19 cellular contexts compared by ENCODE assay signal in genomic region chr11:94825111-94825880, GRCh38. TPM values are rescaled to one million over a fixed set of nuclear protein-coding genes. Genes with fewer than 3 reads are reported as not detected.
DNase-seq lines count a peak whose midpoint lies in the region; TF ChIP-seq lines count a peak whose summit lies in the region.
"Had no signal": no experiment of that assay in that cellular context is flagged by ENCODE, and none has a peak within 500 bp of the region (broad histone marks: within the 10 kb centered on the region; RNA-seq: fewer than 3 reads in every experiment).

No MANE protein-coding gene starts in this region.

- H3K4me1 Mint-ChIP-seq in HFFc6 (ENCODE audit: low read depth) (peaks cover 32% of the 10 kb centered on the region), endodermal cell (peaks cover 16% of the 10 kb centered on the region)
- H3K4me1 Mint-ChIP-seq: B cell, CD14-positive monocyte had no signal

- intact Hi-C loops in sigmoid colon (cut with DNase I): no loop called here

- 86 to 99% methylated on average over 1 to 4 of the region's 4 CpGs for WGBS in endodermal cell (ENCODE audit: insufficient coverage in 1 of 2, insufficient read length in 1 of 2), 2 experiments
- 89 to 92% methylated on average over 4 of the region's 4 CpGs for WGBS in sigmoid colon, 2 donors

- H3K4me3 Mint-ChIP-seq in HFFc6: no peak overlapping the region
- no peak overlapping the region for H3K4me3 Mint-ChIP-seq in endodermal cell
- H3K4me3 Mint-ChIP-seq: B cell, CD14-positive monocyte had no signal

- no peak overlapping the region for H3K27ac ChIP-seq in endodermal cell (ENCODE audit: low read depth, low read length)
- peak overlapping the region in 3 of 4 donors; percentile 15 to 46 (median 35) for H3K27ac ChIP-seq in sigmoid colon

- H3K36me3 ChIP-seq in endodermal cell (ENCODE audit: control insufficient read depth, insufficient read depth, low read length): peaks cover 99% of the 10 kb centered on the region
- H3K36me3 ChIP-seq in sigmoid colon: peaks cover 14 to 85% (median 31%) of the 10 kb centered on the region in 4 donors

- no peak for TF ChIP-seq CTCF in HFFc6 (IDR thresholded peaks at IDR 0.05)
- TF ChIP-seq CTCF in endodermal cell (conservative IDR thresholded peaks at IDR 0.05): no peak
- no peak for TF ChIP-seq CTCF in sigmoid colon (IDR thresholded peaks at IDR 0.05)

- H3K4me3 ChIP-seq in endodermal cell (ENCODE audit: low read length) (no peak overlapping the region), sigmoid colon (no peak overlapping the region)

- TF ChIP-seq EP300 in sigmoid colon (IDR thresholded peaks at IDR 0.05): no peak

- H3K9me3 Mint-ChIP-seq in HFFc6 (no peaks in the 10 kb centered on the region), endodermal cell (no peaks in the 10 kb centered on the region)
- H3K9me3 Mint-ChIP-seq: CD14-positive monocyte had no signal

- DNase-seq in HFFc6 (no peak), endodermal cell (no peak), islet precursor cell (peak; percentile 25), sigmoid colon (no peak), SIG-M5 (lab: John Stamatoyannopoulos, UW) (no peak), NCI-H510A (lab: John Stamatoyannopoulos, UW) (no peak), AG20443 (ENCODE audit: low spot score) (no peak)
- DNase-seq: DMS53; EL; GF-D8; KG1; NCI-H1092 treated with DMSO at 0.1 percent for 48 hours; NCI-H1436 treated with DMSO at 0.1 percent for 48 hours; NCI-H2029 treated with DMSO at 0.1 percent for 48 hours; NCI-H446; NCI-H69; NK-92 treated with Interleukin-12 subunit alpha and Interleukin-12 subunit beta, amount 100 ng/mL, for 24 hours had no signal

- H3K27ac Mint-ChIP-seq in HFFc6 (peak overlapping the region; percentile 67), endodermal cell (peak overlapping the region; percentile 24)
- H3K27ac Mint-ChIP-seq: B cell had no signal

- H3K27me3 Mint-ChIP-seq in HFFc6 (ENCODE audit: insufficient read depth): no peaks in the 10 kb centered on the region
- H3K27me3 Mint-ChIP-seq in endodermal cell (ENCODE audit: insufficient read depth): no peaks in the 10 kb centered on the region
- H3K27me3 Mint-ChIP-seq: B cell had no signal

- H3K9me3 ChIP-seq in endodermal cell (ENCODE audit: control insufficient read depth, low read length) (peaks cover 1% of the 10 kb centered on the region), sigmoid colon (no peaks in the 10 kb centered on the region)

- H3K9ac ChIP-seq in endodermal cell (ENCODE audit: extremely low read depth, low read length, poor library complexity, severe bottlenecking): no peak overlapping the region

- H3K4me1 ChIP-seq in endodermal cell (ENCODE audit: control insufficient read depth, insufficient read depth, low read length) (peaks cover 19% of the 10 kb centered on the region), sigmoid colon (peaks cover 0 to 56% (median 40%) of the 10 kb centered on the region in 4 donors)

- H3K27me3 ChIP-seq in endodermal cell (ENCODE audit: control insufficient read depth, insufficient read depth, low read length, poor library complexity, severe bottlenecking) (no peaks in the 10 kb centered on the region), sigmoid colon (no peaks in the 10 kb centered on the region)

- H3K36me3 Mint-ChIP-seq in HFFc6 (ENCODE audit: low read depth) (peaks cover 64% of the 10 kb centered on the region), endodermal cell (ENCODE audit: low read depth) (peaks cover 90% of the 10 kb centered on the region)

- no peak for TF ChIP-seq POLR2A in sigmoid colon (IDR thresholded peaks at IDR 0.05)

RNA-seq across cellular contexts. Expression of gene AMOTL1, which starts 57.1 kb away (rescaled TPM):
- 10 to 100 TPM; 43.1 to 65.9 (median 48.4) TPM for total RNA-seq in HFFc6 (2021; fragmentation: NEBNext Ultra II Directional; extraction: Animal tissue kit (Norgen Biotek cat#: 25700))
- total RNA-seq in endodermal cell (10 to 100 TPM; 45.0 to 60.0 TPM), sigmoid colon (100 to 1,000 TPM in 3 of 4 donors, 10 to 100 TPM in 1; 96.3 to 161 (median 115) TPM)
- polyA plus RNA-seq in endodermal cell (2013, experiment 1 of 2): 30.1 TPM
- 33.0 TPM for polyA plus RNA-seq in endodermal cell (2013, experiment 2 of 2)
- 1 to 10 TPM in 2 of 3 donors, under 1 TPM in 1; 0.69 to 7.9 (median 1.8) TPM for polyA plus RNA-seq in sigmoid colon
